ENCODE assay signal across 31 cellular contexts in genomic region chr14:103196716-103197115, GRCh38.
"Had no signal": no experiment of that assay in that cellular context is flagged by ENCODE, and none has a peak within 500 bp of the region (broad histone marks: within the 10 kb centered on the region; RNA-seq: fewer than 3 reads in every experiment).

No MANE protein-coding gene starts in this region.

- H3K4me2 ChIP-seq: KMS-11 had no signal

- H3K9me3 ChIP-seq: adrenal gland, body of pancreas, breast epithelium, SJSA1 had no signal

- H3K9me3 Mint-ChIP-seq: activated CD4-positive, alpha-beta T cell treated with anti-CD3 and anti-CD28 coated beads, Interleukin-2, amount 10 ng/mL, durations not matched to agents 24 days and 14 days; activated CD8-positive, alpha-beta T cell treated with anti-CD3 and anti-CD28 coated beads for 36 hours; activated naive CD4-positive, alpha-beta T cell treated with anti-CD3 and anti-CD28 coated beads for 36 hours; activated T-cell treated with anti-CD3 and anti-CD28 coated beads, Interleukin-2, amount 50 U/mL, for 4 hours; activated T-helper 1 cell treated with anti-CD3 and anti-CD28 coated beads, Interleukin-12 subunit alpha, Interleukin-12 subunit beta, Interleukin-2, Interleukin-4 antibody, amounts not matched to agents 30 ng/mL and 10 ng/mL and 1 ng/mL, durations not matched to agents 14 hours and 24 hours and 36 hours had no signal

- DNase-seq: activated B cell treated with CpG ODN at 0.5 μM for 24 hours; activated CD4-positive, alpha-beta T cell treated with anti-CD3 and anti-CD28 coated beads, Interleukin-2, amount 10 ng/mL, durations not matched to agents 24 days and 14 days; activated CD4-positive, alpha-beta T cell treated with anti-CD3 and anti-CD28 coated beads, Interleukin-2, amount 50 U/mL, for 4 hours; activated CD8-positive, alpha-beta T cell treated with anti-CD3 and anti-CD28 coated beads for 36 hours; activated gamma-delta T cell treated with Interleukin-2 at 50 U/mL for 16 hours; activated naive CD4-positive, alpha-beta T cell treated with anti-CD3 and anti-CD28 coated beads for 36 hours; activated T-cell treated with anti-CD3 and anti-CD28 coated beads for 4 hours; activated T-cell treated with anti-CD3 and anti-CD28 coated beads, Interleukin-2, amount 50 U/mL, for 4 hours; body of pancreas; MM.1S; MV-4-11; NCI-H1092; NCI-H1436 treated with DMSO at 0.1 percent for 48 hours; NCI-H1694 treated with DMSO at 0.1 percent for 48 hours; NCI-H2029; NCI-H345; NCI-H524 treated with DMSO at 0.1 percent for 48 hours; SHP77 treated with DMSO at 0.1 percent for 48 hours; SW 1271; T-helper 1 cell; T-helper 2 cell; T-helper 9 cell had no signal

- H3K27ac Mint-ChIP-seq: activated B cell treated with CpG ODN at 0.5 μM for 24 hours; activated CD4-positive, alpha-beta T cell treated with anti-CD3 and anti-CD28 coated beads, Interleukin-2, amount 10 ng/mL, durations not matched to agents 24 days and 14 days; activated CD8-positive, alpha-beta T cell treated with anti-CD3 and anti-CD28 coated beads for 36 hours; activated naive CD4-positive, alpha-beta T cell treated with anti-CD3 and anti-CD28 coated beads for 36 hours; activated naive CD4-positive, alpha-beta T cell treated with anti-CD3 and anti-CD28 coated beads, Interleukin-2, amount 50 U/mL, for 72 hours; activated T-helper 1 cell treated with anti-CD3 and anti-CD28 coated beads, Interleukin-12 subunit alpha, Interleukin-12 subunit beta, Interleukin-2, Interleukin-4 antibody, amounts not matched to agents 30 ng/mL and 10 ng/mL and 1 ng/mL, durations not matched to agents 14 hours and 24 hours and 36 hours had no signal

- H3K9ac ChIP-seq: KMS-11 had no signal

- H3K27ac ChIP-seq: adrenal gland, body of pancreas, KMS-11, SJSA1, VCaP had no signal

- H3K4me3 Mint-ChIP-seq: activated B cell treated with CpG ODN at 0.5 μM for 24 hours; activated CD4-positive, alpha-beta T cell treated with anti-CD3 and anti-CD28 coated beads, Interleukin-2, amount 10 ng/mL, durations not matched to agents 24 days and 14 days; activated CD8-positive, alpha-beta T cell treated with anti-CD3 and anti-CD28 coated beads for 36 hours; activated naive CD4-positive, alpha-beta T cell treated with anti-CD3 and anti-CD28 coated beads for 36 hours; activated T-cell treated with anti-CD3 and anti-CD28 coated beads, Interleukin-2, amount 50 U/mL, for 4 hours; activated T-helper 1 cell treated with anti-CD3 and anti-CD28 coated beads, Interleukin-12 subunit alpha, Interleukin-12 subunit beta, Interleukin-2, Interleukin-4 antibody, amounts not matched to agents 30 ng/mL and 10 ng/mL and 1 ng/mL, durations not matched to agents 14 hours and 24 hours and 36 hours had no signal

- H3K36me3 ChIP-seq: adrenal gland, breast epithelium, SJSA1 had no signal

- H3K36me3 Mint-ChIP-seq: activated naive CD4-positive, alpha-beta T cell treated with anti-CD3 and anti-CD28 coated beads, Interleukin-2, amount 50 U/mL, for 72 hours had no signal

- H3K27me3 ChIP-seq: adrenal gland, body of pancreas, breast epithelium, SJSA1 had no signal

- ATAC-seq: activated CD8-positive, alpha-beta T cell treated with anti-CD3 and anti-CD28 coated beads for 36 hours; activated naive CD4-positive, alpha-beta T cell treated with anti-CD3 and anti-CD28 coated beads, Interleukin-2, amount 50 U/mL, for 72 hours; activated T-cell treated with anti-CD3 and anti-CD28 coated beads, Interleukin-2, amount 50 U/mL, for 4 hours; body of pancreas; Panc1; SK-N-SH treated with all-trans-retinoic acid at 6 μM for 48 hours had no signal

- H3K4me1 Mint-ChIP-seq: activated B cell treated with CpG ODN at 0.5 μM for 24 hours; activated CD4-positive, alpha-beta T cell treated with anti-CD3 and anti-CD28 coated beads, Interleukin-2, amount 10 ng/mL, durations not matched to agents 24 days and 14 days had no signal

- H3K4me1 ChIP-seq: breast epithelium, SJSA1 had no signal

- H3K4me3 ChIP-seq: adrenal gland, body of pancreas, breast epithelium, SJSA1 had no signal
